In genomic region chr17:76569607-76570279, GRCh38 we compare ENCODE assay signal across 17 cellular contexts. TPM values are rescaled to one million over a fixed set of nuclear protein-coding genes. Genes with fewer than 3 reads are reported as not detected.
DNase-seq lines count a peak whose midpoint lies in the region; ATAC-seq and TF ChIP-seq lines count a peak whose summit lies in the region.
"Had no signal": no experiment of that assay in that cellular context is flagged by ENCODE, and none has a peak within 500 bp of the region (broad histone marks: within the 10 kb centered on the region; RNA-seq: fewer than 3 reads in every experiment).

No MANE protein-coding gene starts in this region.

- intact Hi-C loops in thyroid gland (cut with DNase I) = no loop called here

- H3K79me1 ChIP-seq in mesendoderm (ENCODE audit: low read length) = peaks cover 2% of the 10 kb centered on the region

- no peaks in the 10 kb centered on the region for H3K9me3 ChIP-seq in thyroid gland
- H3K9me3 ChIP-seq: HAP-1 had no signal

- no CpG with 5 or more reads among the region's 18 CpGs for WGBS in mesendoderm (ENCODE audit: extremely low coverage, insufficient coverage, low lambda C conversion rate)
- WGBS in thyroid gland, 2 donors = 33 to 35% methylated on average over 12 to 18 of the region's 18 CpGs

- H2AK5ac ChIP-seq in mesendoderm (ENCODE audit: low read length) = no peak overlapping the region

- DNase-seq in NCI-H146 (lab: John Stamatoyannopoulos, UW) (peak; percentile 27), NCI-H146 treated with DMSO at 0.1 percent for 48 hours (lab: John Stamatoyannopoulos, UW; ENCODE audit: unreplicated experiment) (no peak), foreskin melanocyte (peak; percentile 85), mesendoderm (peak; percentile 23), thyroid gland (peak; percentile 97), inferior parietal cortex (ENCODE audit: extremely low spot score) (no peak), dedifferentiated amniotic fluid mesenchymal stem cell (ENCODE audit: extremely low spot score) (no peak)
- DNase-seq: activated CD8-positive, alpha-beta T cell treated with anti-CD3 and anti-CD28 coated beads, Interleukin-2, amount 10 ng/mL, durations not matched to agents 7 days and 5 days; activated naive CD4-positive, alpha-beta T cell treated with anti-CD3 and anti-CD28 coated beads, Interleukin-2, amount 50 U/mL, for 16 hours; cortex of kidney; mammary epithelial cell; NCI-H2029; T-helper 2 cell had no signal

- no peak overlapping the region for H3K4ac ChIP-seq in mesendoderm (ENCODE audit: low read depth, low read length)

- TF ChIP-seq CTCF in thyroid gland (IDR thresholded peaks at IDR 0.05) = peak in 1 of 6 experiments; percentile 7

- H3K79me2 ChIP-seq in mesendoderm (ENCODE audit: control insufficient read depth, insufficient read depth, low read length) = no peaks in the 10 kb centered on the region

- no peak for ATAC-seq in GM21529 (IDR thresholded peaks at IDR 0.05; ENCODE audit: unreplicated experiment)
- ATAC-seq: activated CD8-positive, alpha-beta T cell treated with anti-CD3 and anti-CD28 coated beads, Interleukin-2, amount 10 ng/mL, durations not matched to agents 7 days and 5 days; K562 had no signal

- H3K4me3 ChIP-seq in mesendoderm (ENCODE audit: low read length) (no peak overlapping the region), thyroid gland (replicated peaks in 1 of 3) (no peak overlapping the region)
- H3K4me3 ChIP-seq: HAP-1, K562 had no signal

- peak in 1 of 2 donors; percentile 86 for TF ChIP-seq POLR2A in thyroid gland (IDR thresholded peaks at IDR 0.05)

- H4K5ac ChIP-seq in mesendoderm (ENCODE audit: low read length) = no peak overlapping the region

- H3K4me2 ChIP-seq in mesendoderm (ENCODE audit: low read length) = no peak overlapping the region

- no peak overlapping the region for H3K18ac ChIP-seq in mesendoderm (ENCODE audit: low read length)

- H2BK120ac ChIP-seq in mesendoderm (ENCODE audit: low read depth, low read length) = no peak overlapping the region

- H3K9ac ChIP-seq in mesendoderm (ENCODE audit: low read length) = no peak overlapping the region

- no peak overlapping the region for H2BK15ac ChIP-seq in mesendoderm (replicated peaks; ENCODE audit: low read depth)

- H3K27me3 ChIP-seq in mesendoderm (ENCODE audit: insufficient read depth, low read length, poor library complexity) (no peaks in the 10 kb centered on the region), thyroid gland (no peaks in the 10 kb centered on the region)

- H3K4me1 ChIP-seq in mesendoderm (ENCODE audit: control insufficient read depth, low read depth, low read length) (peaks cover 3% of the 10 kb centered on the region), thyroid gland (peaks cover 60 to 66% of the 10 kb centered on the region in 2 donors)
- H3K4me1 ChIP-seq: HAP-1 had no signal

- H2BK5ac ChIP-seq in mesendoderm (ENCODE audit: low read length) = no peak overlapping the region

- H4K8ac ChIP-seq in mesendoderm (ENCODE audit: low read depth, low read length) = no peak overlapping the region

- peaks cover 2% of the 10 kb centered on the region for H3K36me3 ChIP-seq in mesendoderm (ENCODE audit: control insufficient read depth, insufficient read depth, low read length)
- H3K36me3 ChIP-seq in thyroid gland = no peaks in the 10 kb centered on the region

- H3K56ac ChIP-seq in mesendoderm (ENCODE audit: low read length) = no peak overlapping the region

- no peak overlapping the region for H3K27ac ChIP-seq in mesendoderm (ENCODE audit: low read depth, low read length)
- H3K27ac ChIP-seq in thyroid gland = peak overlapping the region; percentile 83 to 93 (median 92)
- H3K27ac ChIP-seq: 22Rv1 had no signal

- H3K23ac ChIP-seq in mesendoderm (ENCODE audit: low read length) = no peak overlapping the region

RNA-seq across cellular contexts. Expression of gene ST6GALNAC2, which starts 15.9 kb away (rescaled TPM):
- polyA plus RNA-seq in mesendoderm (2013, experiment 1 of 2) = 0.04 TPM
- polyA plus RNA-seq in mesendoderm (2013, experiment 2 of 2) = 0.04 TPM
- total RNA-seq in thyroid gland = 10 to 100 TPM; 32.7 to 65.4 (median 42.6) TPM
- total RNA-seq: activated CD8-positive, alpha-beta T cell treated with anti-CD3 and anti-CD28 coated beads, Interleukin-2, amount 10 ng/mL, durations not matched to agents 7 days and 5 days; K562 had no signal

RNA-seq across cellular contexts. Expression of gene PRCD, which starts 29.9 kb away (rescaled TPM):
- 0.59 TPM for polyA plus RNA-seq in mesendoderm (2013, experiment 1 of 2)
- 0.55 TPM for polyA plus RNA-seq in mesendoderm (2013, experiment 2 of 2)
- total RNA-seq in thyroid gland = 1 to 10 TPM; 1.5 to 8.3 (median 4.2) TPM
- total RNA-seq: activated CD8-positive, alpha-beta T cell treated with anti-CD3 and anti-CD28 coated beads, Interleukin-2, amount 10 ng/mL, durations not matched to agents 7 days and 5 days; K562 had no signal

RNA-seq across cellular contexts. Expression of gene CYGB, which starts 32.2 kb away (rescaled TPM):
- polyA plus RNA-seq in mesendoderm (2013, experiment 1 of 2) = 0.88 TPM
- polyA plus RNA-seq in mesendoderm (2013, experiment 2 of 2) = 0.88 TPM
- total RNA-seq in thyroid gland = 10 to 100 TPM; 14.7 to 32.3 (median 25.6) TPM

Comparison
In these comparisons a context has a peak if more than half of its experiments do, and no peak if none do; other contexts are left out.
1. DNase-seq: peak in NCI-H146 (single experiment), foreskin melanocyte (single experiment), mesendoderm (single experiment) and thyroid gland (2 of 2); none in NCI-H146 treated with DMSO at 0.1 percent for 48 hours (single experiment), inferior parietal cortex (single experiment) and dedifferentiated amniotic fluid mesenchymal stem cell (single experiment).